ENCODE assay signal across 8 cellular contexts in the genomic region with DNA sequence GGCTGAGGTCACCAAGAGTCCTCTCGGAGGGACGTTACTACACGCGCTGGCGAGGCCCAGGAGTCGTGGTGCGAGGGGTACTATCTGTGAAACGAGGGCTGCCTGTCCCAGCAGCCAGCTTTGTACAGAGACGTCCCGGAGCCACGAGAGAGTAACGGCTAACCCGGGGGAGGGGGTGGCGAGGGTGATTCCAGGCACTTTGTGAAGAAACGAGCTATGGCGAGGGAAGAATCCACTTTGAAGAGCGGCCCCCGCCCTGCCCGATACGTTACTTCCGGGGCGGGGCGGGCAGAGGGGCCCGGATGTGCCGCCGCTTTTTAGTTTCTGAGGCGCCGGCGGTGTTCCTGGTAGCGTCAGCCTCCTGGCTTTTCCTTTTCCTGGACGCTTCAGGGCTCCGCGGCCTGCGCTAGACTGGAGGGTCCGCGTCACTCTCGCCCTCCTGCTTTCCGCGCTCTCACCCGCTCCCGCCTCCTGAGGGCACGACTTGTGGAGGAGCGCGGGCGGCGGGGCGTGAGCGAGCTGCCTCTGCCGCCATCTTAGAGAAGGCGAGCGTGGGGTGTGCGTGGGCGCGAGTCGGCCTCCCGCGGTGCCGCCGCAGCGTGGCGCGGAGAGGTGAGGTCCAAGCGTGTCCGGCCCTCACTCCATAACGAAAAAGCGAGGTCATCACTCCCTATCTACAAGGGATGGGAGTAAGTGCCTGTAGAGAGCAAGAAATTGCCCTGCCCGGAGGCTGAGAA. TPM values are rescaled to one million over a fixed set of nuclear protein-coding genes. Genes with fewer than 3 reads are reported as not detected.
DNase-seq lines count a peak whose midpoint lies in the region; ATAC-seq, FAIRE-seq and TF ChIP-seq lines count a peak whose summit lies in the region.

No MANE protein-coding gene starts in this region.

- no peaks in the 10 kb centered on the region for H3K27me3 Mint-ChIP-seq in activated CD4-positive, alpha-beta T cell treated with anti-CD3 and anti-CD28 coated beads, Interleukin-2, amount 10 ng/mL, durations not matched to agents 7 days and 5 days

- WGBS in HepG2 (ENCODE audit: low lambda C conversion rate), result 0% methylated on average over 21 of the region's 67 CpGs

- H3K27ac Mint-ChIP-seq in activated CD4-positive, alpha-beta T cell treated with anti-CD3 and anti-CD28 coated beads, Interleukin-2, amount 10 ng/mL, durations not matched to agents 7 days and 5 days, result peak overlapping the region; percentile 100

- peaks cover 69% of the 10 kb centered on the region for H3K79me2 ChIP-seq in HepG2 (ENCODE audit: insufficient read depth, low read length)

- peak; percentile 34 for DNase-seq in GM19239 (ENCODE audit: insufficient read length, low spot score)
- peak; percentile 40 for DNase-seq in NCI-H510A (lab: John Stamatoyannopoulos, UW)
- peak; percentile 89 for DNase-seq in activated CD4-positive, alpha-beta T cell treated with anti-CD3 and anti-CD28 coated beads, Interleukin-2, amount 10 ng/mL, durations not matched to agents 7 days and 5 days
- DNase-seq in cortex of kidney (lab: John Stamatoyannopoulos, UW), result peak; percentile 80
- peak; percentile 74 for DNase-seq in HepG2 (ENCODE audit: low spot score)
- peak; percentile 82 for DNase-seq in stimulated activated CD4-positive, alpha-beta T cell treated with anti-CD3 and anti-CD28 coated beads, Interleukin-2, amount 100 ng/mL, for 4 hours (ENCODE audit: low read depth)

- TF ChIP-seq CTCF in HepG2 (CRISPR knock-in tag; IDR thresholded peaks at IDR 0.05), result no peak

- CTCF ChIA-PET in activated CD4-positive, alpha-beta T cell treated with anti-CD3 and anti-CD28 coated beads, Interleukin-2, amount 10 ng/mL, durations not matched to agents 7 days and 5 days (lab: Charles Lee), result interaction anchor here (1.8 kb wide), 1 partner anchor 50 kb away, joined by 8 read pairs; no protein-coding TSS in a partner anchor
- CTCF ChIA-PET in HepG2 (lab: Yijun Ruan, JAX; ENCODE audit: low intra/inter-chr PET ratio, low total read pairs), result no interaction called here

- peaks cover 25% of the 10 kb centered on the region for H3K36me3 Mint-ChIP-seq in activated CD4-positive, alpha-beta T cell treated with anti-CD3 and anti-CD28 coated beads, Interleukin-2, amount 10 ng/mL, durations not matched to agents 7 days and 5 days (ENCODE audit: low read depth)

- in situ Hi-C loops in HepG2 (cut with HindIII; ENCODE audit: extremely low pct_ligation_motif_present, low pct_unique_long_range_greater_than_20kb), result no loop called here

- H3K9me3 Mint-ChIP-seq in activated CD4-positive, alpha-beta T cell treated with anti-CD3 and anti-CD28 coated beads, Interleukin-2, amount 10 ng/mL, durations not matched to agents 7 days and 5 days, result peaks cover 2% of the 10 kb centered on the region

- peaks cover 14% of the 10 kb centered on the region for H3K36me3 ChIP-seq in BLaER1
- H3K36me3 ChIP-seq in HepG2 (replicated peaks in 1 of 2; ENCODE audit: control insufficient read depth in 1 of 2, insufficient read depth in 2 of 2, low read length in 2 of 2), result 0 out of 5 replicates have a peak, but pooled peaks cover 0 to 4% of the 10 kb centered on the region in 2 experiments

- BruUV-seq in HepG2 (replicated peaks; lab: Mats Ljungman, UMichigan), result no TSS peak

- no peaks in the 10 kb centered on the region; the same call in 1 of the 2 replicates for H4K20me1 ChIP-seq in BLaER1
- H4K20me1 ChIP-seq in HepG2 (ENCODE audit: insufficient read depth, low read length), result no peaks in the 10 kb centered on the region

- peaks cover 43% of the 10 kb centered on the region for H3K4me1 ChIP-seq in BLaER1
- H3K4me1 ChIP-seq in HepG2 (ENCODE audit: insufficient read depth, low read length), result peaks cover 50% of the 10 kb centered on the region

- H3K9me3 ChIP-seq in BLaER1 (no peaks in the 10 kb centered on the region), HepG2 (ENCODE audit: low read length) (no peaks in the 10 kb centered on the region)

- peak; percentile 32; the same call in 1 of the 2 replicates for TF ChIP-seq RAD21 in HepG2 (CRISPR knock-in tag; IDR thresholded peaks at IDR 0.05)

- POLR2A ChIA-PET in activated CD4-positive, alpha-beta T cell treated with anti-CD3 and anti-CD28 coated beads, Interleukin-2, amount 10 ng/mL, durations not matched to agents 7 days and 5 days (lab: Charles Lee), result no interaction called here
- POLR2A ChIA-PET in HepG2 (lab: Yijun Ruan, JAX), result interaction anchor here (0.7 to 2.3 kb wide), 16 partner anchors 9 to 1214 kb away, joined by 3 to 23 read pairs (median 4); a partner anchor contains a TSS

- TF ChIP-seq EP300 in HepG2 (IDR thresholded peaks at IDR 0.05; ENCODE audit: low read depth in 2 of 2, low read length in 2 of 2) (no peak), HepG2 (CRISPR knock-in tag; IDR thresholded peaks at IDR 0.05; ENCODE audit: borderline replicate concordance) (no peak)

- TF ChIP-seq POLR2A in HepG2 (IDR thresholded peaks at IDR 0.05; ENCODE audit: insufficient read depth in 1 of 2, low read depth in 2 of 2, low read length in 2 of 2), result peak; percentile 52 to 91

- H3K4me3 Mint-ChIP-seq in activated CD4-positive, alpha-beta T cell treated with anti-CD3 and anti-CD28 coated beads, Interleukin-2, amount 10 ng/mL, durations not matched to agents 7 days and 5 days, result peak overlapping the region; percentile 96

- H3K27ac ChIP-seq in BLaER1 (peak overlapping the region; percentile 100), HepG2 (ENCODE audit: extremely low read length, insufficient read depth, low read length) (peak overlapping the region; percentile 100)

- intact Hi-C loops in HepG2 (cut with micrococcal nuclease; ENCODE audit: unreplicated experiment), result loop anchor here (1.0 to 10.0 kb wide), 3 partner anchors 682 to 1151 kb away; a partner anchor contains a TSS

- peak overlapping the region; percentile 99 for H3K9ac ChIP-seq in BLaER1
- H3K9ac ChIP-seq in HepG2 (ENCODE audit: insufficient read depth, low read depth, low read length), result peak overlapping the region; percentile 100

- FAIRE-seq in GM19239 (lab: Jason Lieb, UNC), result no peak
- FAIRE-seq in HepG2 (lab: Jason Lieb, UNC), result no peak

- H2AFZ ChIP-seq in HepG2 (ENCODE audit: low read length), result no peak overlapping the region

- H3K4me2 ChIP-seq in BLaER1 (peak overlapping the region; percentile 92), HepG2 (ENCODE audit: low read depth, low read length) (peak overlapping the region; percentile 86)

- peak overlapping the region; percentile 94 for H3K4me3 ChIP-seq in BLaER1
- H3K4me3 ChIP-seq in HepG2 (replicated peaks in 1 of 3; ENCODE audit: insufficient read depth in 1 of 3, low read depth in 2 of 3, low read length in 3 of 3), result peak overlapping the region; percentile 72 to 99 (median 77)

- peaks cover 59% of the 10 kb centered on the region for H3K4me1 Mint-ChIP-seq in activated CD4-positive, alpha-beta T cell treated with anti-CD3 and anti-CD28 coated beads, Interleukin-2, amount 10 ng/mL, durations not matched to agents 7 days and 5 days

- peak; percentile 57 for ATAC-seq in HG03442 (IDR thresholded peaks at IDR 0.05; ENCODE audit: unreplicated experiment)
- peak; percentile 86 for ATAC-seq in HepG2

- no peaks in the 10 kb centered on the region for H3K27me3 ChIP-seq in BLaER1
- H3K27me3 ChIP-seq in HepG2 (ENCODE audit: control insufficient read depth in 1 of 2, insufficient read depth in 2 of 2, low read length in 2 of 2), result no peaks in the 10 kb centered on the region; a peak in 1 of 5 replicates

TF ChIP-seq in HepG2, 621 proteins besides CTCF, POLR2A, EP300 and RAD21 (continues in another document):
- TF ChIP-seq MTA1 (CRISPR knock-in tag; IDR thresholded peaks at IDR 0.05; ENCODE audit: borderline replicate concordance) (peak; percentile 68; the same call in 1 of the 2 replicates), U2AF1 (optimal IDR thresholded peaks at IDR 0.05; ENCODE audit: low read depth, low read length) (no peak), BHLHE40 (IDR thresholded peaks at IDR 0.05; ENCODE audit: low read length) (no peak; the same call in 1 of the 2 replicates), ZNF225 (CRISPR knock-in tag; IDR thresholded peaks at IDR 0.05) (0 out of 2 replicates have a peak, but pooled peaks have one; percentile 56)

RNA-seq across cellular contexts. Expression of a gene that starts 0.5 kb away (rescaled TPM):
- 10 to 100 TPM; 11.8 to 12.5 TPM for total RNA-seq in activated CD4-positive, alpha-beta T cell treated with anti-CD3 and anti-CD28 coated beads, Interleukin-2, amount 10 ng/mL, durations not matched to agents 7 days and 5 days
- total RNA-seq in HepG2 (2016; rRNA removed; fragmentation: Illumina TruSeq; extraction: Trizol), result 2.7 and 3.0 TPM in 2 replicates
- total RNA-seq in HepG2 (2016; cell fraction: cytosol; rRNA removed; fragmentation: Illumina TruSeq; extraction: Trizol; ENCODE audit: low read depth), result 3.7 and 4.9 TPM in 2 replicates
- total RNA-seq in HepG2 (2016; cell fraction: insoluble cytoplasmic fraction; rRNA removed; fragmentation: Illumina TruSeq; extraction: Trizol), result 2.4 and 3.2 TPM in 2 replicates
- total RNA-seq in HepG2 (2016; cell fraction: membrane; rRNA removed; fragmentation: Illumina TruSeq; extraction: Trizol), result 2.9 and 3.2 TPM in 2 replicates
- 7.2 and 7.3 TPM in 2 replicates for total RNA-seq in HepG2 (2016; cell fraction: nucleus; rRNA removed; fragmentation: Illumina TruSeq; extraction: Trizol)
- 4.7 and 5.3 TPM in 2 replicates for polyA plus RNA-seq in HepG2 (2011; rRNA removed)
- 3.9 and 4.3 TPM in 2 replicates for polyA plus RNA-seq in HepG2 (2011; cell fraction: cytosol; rRNA removed)
- polyA plus RNA-seq in HepG2 (2011; cell fraction: nucleus; rRNA removed), result 12.9 and 16.8 TPM in 2 replicates
- 4.7 and 5.2 TPM in 2 replicates for polyA plus RNA-seq in HepG2 (2012)
- 0.20 and 0.32 TPM in 2 replicates for polyA plus RNA-seq in HepG2 (2016; cell fraction: cytosol; fragmentation: Illumina TruSeq; extraction: Trizol; ENCODE audit: low read depth)
- polyA plus RNA-seq in HepG2 (2016; cell fraction: insoluble cytoplasmic fraction; fragmentation: Illumina TruSeq; extraction: Trizol; ENCODE audit: low read depth), result 1.9 and 2.4 TPM in 2 replicates
- polyA plus RNA-seq in HepG2 (2016; cell fraction: membrane; fragmentation: Illumina TruSeq; extraction: Trizol; ENCODE audit: low read depth), result 0.43 and 0.62 TPM in 2 replicates
- polyA plus RNA-seq in HepG2 (2016; cell fraction: nucleus; fragmentation: Illumina TruSeq; extraction: Trizol; ENCODE audit: insufficient read depth, low read depth), result 6.5 and 6.8 TPM in 2 replicates
- 42.7 and 89.6 TPM in 2 replicates for polyA minus RNA-seq in HepG2 (2011; rRNA and poly(A)+ RNA removed; ENCODE audit: low replicate concordance)
- polyA minus RNA-seq in HepG2 (2011; cell fraction: cytosol; rRNA and poly(A)+ RNA removed), result 8.6 and 15.4 TPM in 2 replicates
- polyA minus RNA-seq in HepG2 (2011; cell fraction: nucleus; rRNA and poly(A)+ RNA removed), result 59.9 and 64.2 TPM in 2 replicates

Comparison
In these comparisons a context has a peak if more than half of its experiments do, and no peak if none do; other contexts are left out.
1. Peak in every context shown above with its lines: DNase-seq, ATAC-seq, H3K4me3 ChIP-seq and H3K27ac ChIP-seq.
2. DNase-seq: peak in every context shown above with its lines; median percentile 89 in activated CD4-positive, alpha-beta T cell treated with anti-CD3 and anti-CD28 coated beads, Interleukin-2, amount 10 ng/mL, durations not matched to agents 7 days and 5 days; 82 in stimulated activated CD4-positive, alpha-beta T cell treated with anti-CD3 and anti-CD28 coated beads, Interleukin-2, amount 100 ng/mL, for 4 hours; 80 in cortex of kidney; 74 in HepG2; 40 in NCI-H510A; 34 in GM19239.